Comparison of ENCODE assay signal across 2 cellular contexts in genomic region chr17:80732268-80732667, GRCh38.
TF ChIP-seq lines count a peak whose summit lies in the region.

No MANE protein-coding gene starts in this region.

TF ChIP-seq in GM23338, 12 proteins besides CTCF, POLR2A, EP300 and RAD21 (continued from another document):
- TF ChIP-seq ZNF462 (CRISPR knock-in tag; IDR thresholded peaks at IDR 0.05) (no peak), REST (IDR thresholded peaks at IDR 0.05; ENCODE audit: unreplicated experiment) (no peak), EZH2 (IDR thresholded peaks at IDR 0.05; ENCODE audit: low read depth, unreplicated experiment) (no peak), NANOG (IDR thresholded peaks at IDR 0.05; ENCODE audit: borderline replicate concordance) (no peak), JUNB (IDR thresholded peaks at IDR 0.05; ENCODE audit: unreplicated experiment) (no peak), ETS1 (IDR thresholded peaks at IDR 0.05) (no peak), POLR2AphosphoS5 (IDR thresholded peaks at IDR 0.05; ENCODE audit: low read depth) (no peak)

TF ChIP-seq in HepG2, 621 proteins besides CTCF, POLR2A, EP300 and RAD21 (continued from another document):
- TF ChIP-seq ZNF770 (CRISPR knock-in tag; IDR thresholded peaks at IDR 0.05) (no peak), ZNF720 (CRISPR knock-in tag; IDR thresholded peaks at IDR 0.05) (no peak), IRX3 (CRISPR knock-in tag; IDR thresholded peaks at IDR 0.05; ENCODE audit: borderline replicate concordance, low read depth) (no peak)
